Comparison of ENCODE assay signal across 8 cellular contexts in genomic region chr2:128473175-128474013, GRCh38.
DNase-seq lines count a peak whose midpoint lies in the region; ATAC-seq and TF ChIP-seq lines count a peak whose summit lies in the region.

No MANE protein-coding gene starts in this region.

- peaks cover 3% of the 10 kb centered on the region for H3K4me1 Mint-ChIP-seq in activated naive CD4-positive, alpha-beta T cell treated with anti-CD3 and anti-CD28 coated beads, Interleukin-2, amount 50 U/mL, for 24 hours
- H3K4me1 Mint-ChIP-seq in activated T-cell treated with anti-CD3 and anti-CD28 coated beads, Interleukin-2, amount 50 U/mL, for 24 hours (ENCODE audit: low read depth) = peaks cover 9% of the 10 kb centered on the region

- H3K4me3 ChIP-seq in hepatocyte = no peak overlapping the region

- no peak for DNase-seq in activated naive CD4-positive, alpha-beta T cell (lab: John Stamatoyannopoulos, UW)
- DNase-seq in activated T-cell treated with anti-CD3 and anti-CD28 coated beads, Interleukin-2, amount 50 U/mL, for 24 hours = peak; percentile 41
- DNase-seq in hepatocyte (ENCODE audit: low spot score) = peak; percentile 55
- DNase-seq in stimulated activated CD4-positive, alpha-beta T cell treated with anti-CD3 and anti-CD28 coated beads, TNF-alpha, amount 100 ng/mL, for 48 hours (ENCODE audit: low read depth in 3 of 3) = peak in 2 of 3 donors; percentile 7 to 52
- no peak for DNase-seq in NCI-H510A (lab: John Stamatoyannopoulos, UW)
- DNase-seq in amniotic stem cell (lab: John Stamatoyannopoulos, UW) = no peak

- peak overlapping the region; percentile 76 for H3K27ac ChIP-seq in hepatocyte

- H3K4me2 ChIP-seq in hepatocyte = peak overlapping the region; percentile 55

- no peaks in the 10 kb centered on the region for H3K79me2 ChIP-seq in hepatocyte

- no peaks in the 10 kb centered on the region for H3K36me3 Mint-ChIP-seq in activated naive CD4-positive, alpha-beta T cell treated with anti-CD3 and anti-CD28 coated beads, Interleukin-2, amount 50 U/mL, for 24 hours
- H3K36me3 Mint-ChIP-seq in activated T-cell treated with anti-CD3 and anti-CD28 coated beads, Interleukin-2, amount 50 U/mL, for 24 hours (ENCODE audit: low read depth) = peaks cover 3% of the 10 kb centered on the region

- H3K9me3 Mint-ChIP-seq in activated naive CD4-positive, alpha-beta T cell treated with anti-CD3 and anti-CD28 coated beads, Interleukin-2, amount 50 U/mL, for 24 hours = no peaks in the 10 kb centered on the region
- H3K9me3 Mint-ChIP-seq in activated T-cell treated with anti-CD3 and anti-CD28 coated beads, Interleukin-2, amount 50 U/mL, for 24 hours = peaks cover 19% of the 10 kb centered on the region

- WGBS in hepatocyte (ENCODE audit: low lambda C conversion rate, missing lambda C conversion rate) = 53% methylated on average over 25 of the region's 26 CpGs

- H3K9me3 ChIP-seq in hepatocyte (ENCODE audit: low read depth) = peaks cover 2% of the 10 kb centered on the region

- no peaks in the 10 kb centered on the region for H4K20me1 ChIP-seq in hepatocyte (ENCODE audit: insufficient read depth, poor library complexity, severe bottlenecking)

- peaks cover 14% of the 10 kb centered on the region for H3K4me1 ChIP-seq in hepatocyte (ENCODE audit: insufficient read depth)

- H3K27me3 ChIP-seq in hepatocyte = no peaks in the 10 kb centered on the region

- no peaks in the 10 kb centered on the region for H3K36me3 ChIP-seq in hepatocyte (replicated peaks; ENCODE audit: insufficient read depth, low read depth)

- H2AFZ ChIP-seq in hepatocyte = peak overlapping the region; percentile 45

- no peaks in the 10 kb centered on the region for H3K9me2 ChIP-seq in hepatocyte (replicated peaks; ENCODE audit: insufficient read depth)

- no peak for TF ChIP-seq CTCF in hepatocyte (IDR thresholded peaks at IDR 0.05; ENCODE audit: poor library complexity)

- H3K4me3 Mint-ChIP-seq in activated naive CD4-positive, alpha-beta T cell treated with anti-CD3 and anti-CD28 coated beads, Interleukin-2, amount 50 U/mL, for 24 hours = peak overlapping the region; percentile 52
- no peak overlapping the region for H3K4me3 Mint-ChIP-seq in activated T-cell treated with anti-CD3 and anti-CD28 coated beads, Interleukin-2, amount 50 U/mL, for 24 hours

- no peak overlapping the region for H3K27ac Mint-ChIP-seq in activated naive CD4-positive, alpha-beta T cell treated with anti-CD3 and anti-CD28 coated beads, Interleukin-2, amount 50 U/mL, for 24 hours
- peak overlapping the region; percentile 8 for H3K27ac Mint-ChIP-seq in activated T-cell treated with anti-CD3 and anti-CD28 coated beads, Interleukin-2, amount 50 U/mL, for 24 hours

- peak; percentile 87 for ATAC-seq in HG03432 (IDR thresholded peaks at IDR 0.05; ENCODE audit: unreplicated experiment)

- H3K27me3 Mint-ChIP-seq in activated naive CD4-positive, alpha-beta T cell treated with anti-CD3 and anti-CD28 coated beads, Interleukin-2, amount 50 U/mL, for 24 hours = peaks cover 15% of the 10 kb centered on the region
- H3K27me3 Mint-ChIP-seq in activated T-cell treated with anti-CD3 and anti-CD28 coated beads, Interleukin-2, amount 50 U/mL, for 24 hours = peaks cover 47% of the 10 kb centered on the region

Comparison
In these comparisons a context has a peak if more than half of its experiments do, and no peak if none do; other contexts are left out.
1. DNase-seq: peak in activated T-cell treated with anti-CD3 and anti-CD28 coated beads, Interleukin-2, amount 50 U/mL, for 24 hours (single experiment), hepatocyte (single experiment) and stimulated activated CD4-positive, alpha-beta T cell treated with anti-CD3 and anti-CD28 coated beads, TNF-alpha, amount 100 ng/mL, for 48 hours (2 of 3); none in activated naive CD4-positive, alpha-beta T cell (0 of 4), NCI-H510A (single experiment) and amniotic stem cell (single experiment).